ENCODE assay signal across 13 cellular contexts in the genomic region with DNA sequence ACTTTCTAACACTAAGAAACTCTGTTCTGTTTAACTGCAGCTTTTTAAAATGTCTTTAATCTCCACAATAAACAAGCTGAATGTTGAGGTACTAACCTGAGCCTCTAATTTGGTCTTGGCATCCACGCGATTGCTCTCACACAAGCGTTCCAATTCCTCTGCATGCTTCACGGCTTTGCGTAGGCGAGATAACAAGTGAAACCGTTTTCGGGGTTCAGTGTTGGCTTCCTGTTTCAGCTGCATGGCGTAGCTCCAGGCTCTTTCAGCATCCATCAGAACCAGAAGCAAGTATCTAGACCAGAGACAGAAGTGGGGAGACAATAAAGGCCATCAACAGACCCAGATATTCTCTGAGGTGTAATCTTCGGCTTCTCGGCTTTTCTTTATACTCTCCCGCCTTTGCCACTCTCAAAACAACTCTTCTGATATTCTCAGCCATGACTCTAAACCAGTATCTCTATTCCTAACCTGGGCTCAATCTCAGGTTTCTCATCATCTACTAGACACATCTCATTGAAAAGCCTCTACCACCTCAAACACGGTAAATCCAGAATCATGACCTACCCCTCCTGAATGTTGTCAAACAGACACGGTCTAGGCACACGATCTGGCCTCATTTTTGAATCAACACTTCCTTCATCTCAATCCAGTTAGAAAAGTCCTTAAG.
DNase-seq lines count a peak whose midpoint lies in the region; ATAC-seq and TF ChIP-seq lines count a peak whose summit lies in the region.
"Had no signal": no experiment of that assay in that cellular context is flagged by ENCODE, and none has a peak within 500 bp of the region (broad histone marks: within the 10 kb centered on the region; RNA-seq: fewer than 3 reads in every experiment).

No MANE protein-coding gene starts in this region.

- no peak overlapping the region for H3K9ac ChIP-seq in SU-DHL-6 (ENCODE audit: low read length)

- H3K9me2 ChIP-seq in SU-DHL-6 (replicated peaks; ENCODE audit: insufficient read depth, low read length): no peaks in the 10 kb centered on the region

- peak; percentile 85 for DNase-seq in GM12865 (ENCODE audit: low read depth)
- DNase-seq in activated T-helper 9 cell treated with anti-CD3 and anti-CD28 coated beads, Interleukin-2, amount 50 U/mL, for 16 hours (ENCODE audit: low read depth): peak; percentile 45
- DNase-seq in stimulated activated CD4-positive, alpha-beta T cell treated with anti-CD3 and anti-CD28 coated beads, Interleukin-15, amount 100 ng/mL, for 48 hours (ENCODE audit: low read depth in 2 of 2): peak; percentile 40 to 50
- no peak for DNase-seq in GM10248 (ENCODE audit: extremely low spot score)
- DNase-seq: adrenal gland, MG63, NCI-H2227 treated with DMSO at 0.1 percent for 48 hours, substantia nigra, T1000 had no signal

- peaks cover 6% of the 10 kb centered on the region for H3K36me3 ChIP-seq in SU-DHL-6 (ENCODE audit: low read length)

- no peak overlapping the region for H3K4me3 ChIP-seq in GM12865 (ENCODE audit: low read depth, low read length)
- H3K4me3 ChIP-seq in SU-DHL-6 (ENCODE audit: insufficient read depth, low read length, poor library complexity, severe bottlenecking): no peak overlapping the region
- H3K4me3 ChIP-seq: adrenal gland, MG63 had no signal

- no peaks in the 10 kb centered on the region for H3K9me3 ChIP-seq in SU-DHL-6 (ENCODE audit: insufficient read depth, low read length)
- H3K9me3 ChIP-seq: adrenal gland, MG63 had no signal

- POLR2A ChIA-PET in GM10248 (lab: Yijun Ruan, JAX): interaction anchor here (0.7 kb wide), 2 partner anchors 183 to 448 kb away, joined by 4 read pairs; no protein-coding TSS in a partner anchor

- CTCF ChIA-PET in GM10248 (lab: Yijun Ruan, JAX): interaction anchor here (0.8 to 3.7 kb wide), 11 partner anchors 11 to 493 kb away, joined by 3 to 20 read pairs (median 3); a partner anchor contains a TSS

- TF ChIP-seq CTCF in GM12865 (IDR thresholded peaks at IDR 0.05; ENCODE audit: insufficient read depth, low read depth, low read length, missing control alignments): no peak
- no peak for TF ChIP-seq CTCF in SU-DHL-6 (IDR thresholded peaks at IDR 0.05; ENCODE audit: insufficient read depth, low read length, poor library complexity, severe bottlenecking)
- no peak for TF ChIP-seq CTCF in GM10248 (IDR thresholded peaks at IDR 0.05; ENCODE audit: control extremely low read depth, extremely low read depth, low read depth, missing control alignments)

- H2AFZ ChIP-seq in SU-DHL-6 (ENCODE audit: low read depth, low read length, severe bottlenecking): no peak overlapping the region

- H3K27me3 ChIP-seq in SU-DHL-6 (ENCODE audit: low read length): no peaks in the 10 kb centered on the region
- H3K27me3 ChIP-seq: adrenal gland, MG63 had no signal

- H4K20me1 ChIP-seq in SU-DHL-6 (ENCODE audit: low read depth, low read length): no peaks in the 10 kb centered on the region

- peak overlapping the region; percentile 20 for H3K4me2 ChIP-seq in SU-DHL-6 (ENCODE audit: low read depth, low read length, poor library complexity, severe bottlenecking)

- H3F3A ChIP-seq in SU-DHL-6 (ENCODE audit: insufficient read depth): no peaks in the 10 kb centered on the region

- peak overlapping the region; percentile 35; the same call in 1 of the 2 replicates for H3K27ac ChIP-seq in SU-DHL-6 (ENCODE audit: low read depth, low read length)
- H3K27ac ChIP-seq: adrenal gland had no signal

- no peaks in the 10 kb centered on the region for H3K79me2 ChIP-seq in SU-DHL-6 (ENCODE audit: insufficient read depth, low read length)

- ATAC-seq in HG02678 (IDR thresholded peaks at IDR 0.05; ENCODE audit: unreplicated experiment): no peak
- no peak for ATAC-seq in HG02623 (IDR thresholded peaks at IDR 0.05; ENCODE audit: unreplicated experiment)
- ATAC-seq in HG02759 (IDR thresholded peaks at IDR 0.05; ENCODE audit: unreplicated experiment): no peak
